In genomic region chr2:96817882-96818281, GRCh38 we compare ENCODE assay signal across 11 cellular contexts. TPM values are rescaled to one million over a fixed set of nuclear protein-coding genes. Genes with fewer than 3 reads are reported as not detected.
DNase-seq lines count a peak whose midpoint lies in the region; ATAC-seq and TF ChIP-seq lines count a peak whose summit lies in the region.
"Had no signal": no experiment of that assay in that cellular context is flagged by ENCODE, and none has a peak within 500 bp of the region (broad histone marks: within the 10 kb centered on the region; RNA-seq: fewer than 3 reads in every experiment).

No MANE protein-coding gene starts in this region.

- H3F3A ChIP-seq in OCI-LY1 (ENCODE audit: insufficient read depth, low read length), result no peaks in the 10 kb centered on the region

- H4K12ac ChIP-seq in trophoblast cell (ENCODE audit: low read depth, low read length), result no peak overlapping the region

- no peaks in the 10 kb centered on the region for H3K36me3 ChIP-seq in Caco-2 (ENCODE audit: control insufficient read depth, insufficient read depth, low read length)
- H3K36me3 ChIP-seq in OCI-LY1 (ENCODE audit: insufficient read depth, low read length), result peaks cover 12% of the 10 kb centered on the region; the same call in 1 of the 2 replicates
- peaks cover 6% of the 10 kb centered on the region for H3K36me3 ChIP-seq in endodermal cell (ENCODE audit: control insufficient read depth, insufficient read depth, low read length)
- peaks cover 3 to 7% of the 10 kb centered on the region in 2 experiments for H3K36me3 ChIP-seq in trophoblast cell (ENCODE audit: control insufficient read depth in 1 of 2, insufficient read depth in 2 of 2, low read length in 2 of 2)

- no peak overlapping the region for H2AFZ ChIP-seq in OCI-LY1 (ENCODE audit: low read length)
- H2AFZ ChIP-seq in trophoblast cell (ENCODE audit: insufficient read depth, low read length, poor library complexity), result no peak overlapping the region

- POLR2A ChIA-PET in Caco-2 (lab: Charles Lee), result interaction anchor here (0.6 kb wide), 1 partner anchor 55 kb away, joined by 3 read pairs; no protein-coding TSS in a partner anchor

- no peaks in the 10 kb centered on the region for H3K9me2 ChIP-seq in OCI-LY1 (ENCODE audit: low read depth, low read length)

- intact Hi-C loops in Caco-2 (cut with micrococcal nuclease; ENCODE audit: unreplicated experiment), result loop anchor here (2.0 to 5.0 kb wide), 4 partner anchors 51 to 181 kb away; partner anchors contain the start of genes CNNM4 and KANSL3

- no peak overlapping the region for H3K14ac ChIP-seq in trophoblast cell (ENCODE audit: low read length)

- no peak overlapping the region for H2BK12ac ChIP-seq in trophoblast cell (ENCODE audit: low read length)

- H3K79me2 ChIP-seq in OCI-LY1 (ENCODE audit: insufficient read depth, low read length), result no peaks in the 10 kb centered on the region
- peaks cover 2% of the 10 kb centered on the region for H3K79me2 ChIP-seq in trophoblast cell (ENCODE audit: control insufficient read depth, insufficient read depth, low read length, poor library complexity)

- no peaks in the 10 kb centered on the region for H3K27me3 ChIP-seq in Caco-2 (replicated peaks; ENCODE audit: control insufficient read depth, insufficient read depth, low read length)
- H3K27me3 ChIP-seq in OCI-LY1 (ENCODE audit: insufficient read depth, low read length), result no peaks in the 10 kb centered on the region
- no peaks in the 10 kb centered on the region for H3K27me3 ChIP-seq in endodermal cell (ENCODE audit: control insufficient read depth, insufficient read depth, low read length, poor library complexity, severe bottlenecking)
- H3K27me3 ChIP-seq in trophoblast cell (ENCODE audit: insufficient read depth, low read length), result no peaks in the 10 kb centered on the region

- H3K4me2 ChIP-seq in OCI-LY1 (ENCODE audit: low read length) (peak overlapping the region; percentile 94), trophoblast cell (ENCODE audit: low read length) (peak overlapping the region; percentile 92)

- peak overlapping the region; percentile 96 for H3K4me3 ChIP-seq in Caco-2 (ENCODE audit: low read depth, low read length)
- H3K4me3 ChIP-seq in OCI-LY1 (ENCODE audit: low read depth, low read length, poor library complexity, severe bottlenecking), result peak overlapping the region; percentile 70
- H3K4me3 ChIP-seq in endodermal cell (ENCODE audit: low read length), result peak overlapping the region; percentile 82
- no peak overlapping the region for H3K4me3 ChIP-seq in trophoblast cell (ENCODE audit: low read depth, low read length)

- H3K9me3 Mint-ChIP-seq in Caco-2 (ENCODE audit: unreplicated experiment), result no peaks in the 10 kb centered on the region
- H3K9me3 Mint-ChIP-seq in endodermal cell, result no peaks in the 10 kb centered on the region

- H2BK120ac ChIP-seq in trophoblast cell (ENCODE audit: insufficient read depth, low read length, poor library complexity), result no peak overlapping the region

- H3K4me3 Mint-ChIP-seq in Caco-2 (ENCODE audit: unreplicated experiment) (peak overlapping the region; percentile 84), endodermal cell (peak overlapping the region; percentile 67)

- H3K4me1 ChIP-seq in Caco-2 (peaks cover 44% of the 10 kb centered on the region), OCI-LY1 (ENCODE audit: insufficient read depth, low read length, severe bottlenecking) (peaks cover 50% of the 10 kb centered on the region), endodermal cell (ENCODE audit: control insufficient read depth, insufficient read depth, low read length) (peaks cover 6% of the 10 kb centered on the region), trophoblast cell (ENCODE audit: control insufficient read depth in 1 of 2, insufficient read depth in 2 of 2, low read length in 2 of 2) (peaks cover 14 to 19% of the 10 kb centered on the region in 2 experiments)

- no peak for DNase-seq in Caco-2
- no peak for DNase-seq in endodermal cell
- no peak for DNase-seq in trophoblast cell
- no peak for DNase-seq in SW480 (ENCODE audit: low spot score)
- no peak for DNase-seq in globus pallidus (ENCODE audit: low spot score)
- no peak for DNase-seq in kidney glomerular epithelial cell (lab: John Stamatoyannopoulos, UW)
- DNase-seq: activated CD4-positive, alpha-beta T cell treated with anti-CD3 and anti-CD28 coated beads, Interleukin-2, amount 50 U/mL, for 1 hour; HCEC 1CT; NCI-H1048 had no signal

- H3K27ac Mint-ChIP-seq in Caco-2 (ENCODE audit: unreplicated experiment) (peak overlapping the region; percentile 71), endodermal cell (no peak overlapping the region)

- no peak overlapping the region for H2BK5ac ChIP-seq in trophoblast cell (ENCODE audit: low read depth, low read length, poor library complexity)

- H3K79me1 ChIP-seq in trophoblast cell (ENCODE audit: low read length), result peaks cover 2% of the 10 kb centered on the region

- H3K18ac ChIP-seq in trophoblast cell (ENCODE audit: low read length), result no peak overlapping the region

- H2AK5ac ChIP-seq in trophoblast cell (ENCODE audit: low read length), result no peak overlapping the region

- no peak overlapping the region for H3K27ac ChIP-seq in OCI-LY1 (ENCODE audit: low read depth, low read length, poor library complexity, severe bottlenecking)
- H3K27ac ChIP-seq in endodermal cell (ENCODE audit: low read depth, low read length), result no peak overlapping the region
- no peak overlapping the region for H3K27ac ChIP-seq in trophoblast cell (ENCODE audit: low read depth, low read length)

- no peak overlapping the region for H4K91ac ChIP-seq in trophoblast cell (ENCODE audit: low read depth, low read length)

- H3K4ac ChIP-seq in trophoblast cell (ENCODE audit: low read depth, low read length), result no peak overlapping the region

- 62 to 76% methylated on average over 8 of the region's 8 CpGs for whole genome bisulfite sequencing in endodermal cell (ENCODE audit: insufficient coverage in 1 of 2, insufficient read length in 1 of 2), 2 experiments
- WGBS in trophoblast cell (ENCODE audit: extremely low coverage, insufficient coverage, insufficient read length), result no CpG with 5 or more reads among the region's 8 CpGs

- H3K9me3 ChIP-seq in Caco-2 (no peaks in the 10 kb centered on the region), OCI-LY1 (ENCODE audit: low read length) (no peaks in the 10 kb centered on the region), endodermal cell (ENCODE audit: control insufficient read depth, low read length) (no peaks in the 10 kb centered on the region), trophoblast cell (ENCODE audit: insufficient read depth, low read depth, low read length) (no peaks in the 10 kb centered on the region)

- TF ChIP-seq CTCF in Caco-2 (IDR thresholded peaks at IDR 0.05; ENCODE audit: insufficient read depth in 1 of 2, low read depth in 1 of 2, low read length in 1 of 2, severe bottlenecking in 1 of 2, unreplicated experiment in 1 of 2), result no peak
- no peak for TF ChIP-seq CTCF in OCI-LY1 (IDR thresholded peaks at IDR 0.05; ENCODE audit: low read length)
- TF ChIP-seq CTCF in endodermal cell (conservative IDR thresholded peaks at IDR 0.05), result no peak

- H3K36me3 Mint-ChIP-seq in Caco-2 (ENCODE audit: insufficient read depth, unreplicated experiment) (peaks cover 71% of the 10 kb centered on the region), endodermal cell (ENCODE audit: low read depth) (peaks cover 27% of the 10 kb centered on the region)

- BruUV-seq in Caco-2 (replicated peaks; lab: Mats Ljungman, UMichigan), result TSS peak; percentile 23

- H4K8ac ChIP-seq in trophoblast cell (ENCODE audit: low read depth, low read length), result no peak overlapping the region

- no peak for ATAC-seq in HG03565 (IDR thresholded peaks at IDR 0.05; ENCODE audit: unreplicated experiment)

- H3K27me3 Mint-ChIP-seq in Caco-2 (ENCODE audit: insufficient read depth, unreplicated experiment) (no peaks in the 10 kb centered on the region), endodermal cell (ENCODE audit: insufficient read depth) (peaks cover 3% of the 10 kb centered on the region)

- H3K4me1 Mint-ChIP-seq in Caco-2 (ENCODE audit: low read depth, unreplicated experiment) (peaks cover 37% of the 10 kb centered on the region), endodermal cell (peaks cover 44% of the 10 kb centered on the region)

- H3K9ac ChIP-seq in OCI-LY1 (ENCODE audit: low read length) (peak overlapping the region; percentile 66; the same call in 1 of the 2 replicates), endodermal cell (ENCODE audit: extremely low read depth, low read length, poor library complexity, severe bottlenecking) (no peak overlapping the region), trophoblast cell (ENCODE audit: low read length) (no peak overlapping the region)

- CTCF ChIA-PET in Caco-2 (lab: Charles Lee), result interaction anchor here (0.6 kb wide), 1 partner anchor 36 kb away, joined by 3 read pairs; no protein-coding TSS in a partner anchor

- no peak overlapping the region for H3K23ac ChIP-seq in trophoblast cell (ENCODE audit: low read length)

- H4K20me1 ChIP-seq in OCI-LY1 (ENCODE audit: insufficient read depth, low read length), result no peaks in the 10 kb centered on the region

RNA-seq across cellular contexts. Expression of gene CNNM3, which starts 1.8 kb away (rescaled TPM):
- total RNA-seq in Caco-2 (2022), result 62.5 and 69.1 TPM in 2 replicates
- 10 to 100 TPM; 33.1 to 34.8 TPM for total RNA-seq in endodermal cell
- polyA plus RNA-seq in endodermal cell (2013, experiment 1 of 2), result 16.5 TPM
- 14.9 TPM for polyA plus RNA-seq in endodermal cell (2013, experiment 2 of 2)
- polyA plus RNA-seq in trophoblast cell (2013), result 13.3 and 13.9 TPM in 2 replicates

RNA-seq across cellular contexts. Expression of gene ANKRD23, which starts 25.9 kb away (rescaled TPM):
- 2.5 and 7.4 TPM in 2 replicates for total RNA-seq in Caco-2 (2022)
- 1 to 10 TPM; 2.6 to 3.6 TPM for total RNA-seq in endodermal cell
- polyA plus RNA-seq in endodermal cell (2013, experiment 1 of 2), result 3.5 TPM
- 2.6 TPM for polyA plus RNA-seq in endodermal cell (2013, experiment 2 of 2)
- 4.5 and 4.7 TPM in 2 replicates for polyA plus RNA-seq in trophoblast cell (2013)

RNA-seq across cellular contexts. Expression of gene ANKRD39, which starts 39.9 kb away (rescaled TPM):
- total RNA-seq in Caco-2 (2022) (19.3 and 21.6 TPM in 2 replicates), endodermal cell (10 to 100 TPM; 14.6 to 16.7 TPM)
- 13.0 TPM for polyA plus RNA-seq in endodermal cell (2013, experiment 1 of 2)
- polyA plus RNA-seq in endodermal cell (2013, experiment 2 of 2), result 14.1 TPM
- polyA plus RNA-seq in trophoblast cell (2013), result 32.8 and 33.4 TPM in 2 replicates

RNA-seq across cellular contexts. Expression of gene SEMA4C, which starts 52.0 kb away (rescaled TPM):
- total RNA-seq in Caco-2 (2022), result 29.9 and 31.4 TPM in 2 replicates
- 10 to 100 TPM; 82.5 to 92.1 TPM for total RNA-seq in endodermal cell
- 76.4 TPM for polyA plus RNA-seq in endodermal cell (2013, experiment 1 of 2)
- 67.9 TPM for polyA plus RNA-seq in endodermal cell (2013, experiment 2 of 2)
- polyA plus RNA-seq in trophoblast cell (2013), result 157 and 161 TPM in 2 replicates

RNA-seq across cellular contexts. Expression of gene CNNM4, which starts 57.2 kb away (rescaled TPM):
- total RNA-seq in Caco-2 (2022) (23.2 and 28.3 TPM in 2 replicates), endodermal cell (10 to 100 TPM; 22.3 to 27.5 TPM)
- 11.2 TPM for polyA plus RNA-seq in endodermal cell (2013, experiment 1 of 2)
- 11.5 TPM for polyA plus RNA-seq in endodermal cell (2013, experiment 2 of 2)
- polyA plus RNA-seq in trophoblast cell (2013), result 43.0 and 44.4 TPM in 2 replicates
